Comparison of ENCODE assay signal across 12 cellular contexts in genomic region chr19:4609878-4610511, GRCh38. TPM values are rescaled to one million over a fixed set of nuclear protein-coding genes. Genes with fewer than 3 reads are reported as not detected.
DNase-seq lines count a peak whose midpoint lies in the region; ATAC-seq, FAIRE-seq and TF ChIP-seq lines count a peak whose summit lies in the region.
"Had no signal": no experiment of that assay in that cellular context is flagged by ENCODE, and none has a peak within 500 bp of the region (broad histone marks: within the 10 kb centered on the region; RNA-seq: fewer than 3 reads in every experiment).

No MANE protein-coding gene starts in this region.

- DNase-seq in NCI-H2107 treated with DMSO at 0.1 percent for 48 hours (lab: John Stamatoyannopoulos, UW; ENCODE audit: unreplicated experiment) (peak; percentile 34), NCI-H2107 (lab: John Stamatoyannopoulos, UW) (no peak), SJCRH30 (peak; percentile 67), left ventricle myocardium superior (peak; percentile 74), thyroid gland (peak; percentile 58 to 78), D721Med (ENCODE audit: insufficient read length, low spot score) (no peak), G401 (ENCODE audit: low spot score) (no peak)
- DNase-seq in activated T-cell treated with anti-CD3 and anti-CD28 coated beads, Interleukin-2, amount 50 U/mL, for 48 hours = no peak
- DNase-seq: ACHN, left colon had no signal

- peaks cover 11% of the 10 kb centered on the region; the same call in 1 of the 2 replicates for H3K4me1 ChIP-seq in SJCRH30
- peaks cover 3 to 21% of the 10 kb centered on the region in 2 donors for H3K4me1 ChIP-seq in thyroid gland

- peak; percentile 87 for ATAC-seq in left ventricle myocardium superior
- ATAC-seq: activated naive CD4-positive, alpha-beta T cell treated with anti-CD3 and anti-CD28 coated beads, Interleukin-2, amount 50 U/mL, for 72 hours; left colon had no signal

- H3K9me3 ChIP-seq in SJCRH30 (replicated peaks) = no peaks in the 10 kb centered on the region
- no peaks in the 10 kb centered on the region for H3K9me3 ChIP-seq in thyroid gland

- no peak for FAIRE-seq in D721Med (lab: Jason Lieb, UNC)

- peak in 1 of 2 donors; percentile 6 for TF ChIP-seq POLR2A in thyroid gland (IDR thresholded peaks at IDR 0.05)

- intact Hi-C loops in left ventricle myocardium superior (cut with micrococcal nuclease) = no loop called here
- intact Hi-C loops in thyroid gland (cut with DNase I) = no loop called here

- H3K36me3 ChIP-seq in SJCRH30 (no peaks in the 10 kb centered on the region), thyroid gland (no peaks in the 10 kb centered on the region)

- H3K27me3 ChIP-seq in SJCRH30 (peaks cover 4% of the 10 kb centered on the region; the same call in 1 of the 2 replicates), thyroid gland (no peaks in the 10 kb centered on the region)

- WGBS in thyroid gland, 2 donors = 7% methylated on average over 14 to 15 of the region's 15 CpGs

- H3K4me3 ChIP-seq in SJCRH30 (peak overlapping the region; percentile 2; the same call in 1 of the 2 replicates), thyroid gland (replicated peaks in 1 of 3) (no peak overlapping the region)

- H3K27ac ChIP-seq in SJCRH30 = no peak overlapping the region
- H3K27ac ChIP-seq in thyroid gland = peak overlapping the region; percentile 23 to 63 (median 46)

- in situ Hi-C loops in G401 (cut with HindIII; ENCODE audit: low sequenced_read_pairs) = no loop called here

- TF ChIP-seq CTCF in thyroid gland (IDR thresholded peaks at IDR 0.05) (no peak), D721Med (IDR thresholded peaks at IDR 0.05; ENCODE audit: insufficient read depth, missing control alignments) (no peak)

RNA-seq across cellular contexts. Expression of gene TNFAIP8L1, which starts 29.3 kb away (rescaled TPM):
- total RNA-seq in SJCRH30 (2014; rRNA removed; shearing (Covaris generic)) = 8.5 and 8.8 TPM in 2 replicates
- total RNA-seq in left ventricle myocardium superior = 4.8 TPM
- 1 to 10 TPM; 3.8 to 9.5 (median 7.8) TPM for total RNA-seq in thyroid gland
- 5.7 and 6.6 TPM in 2 replicates for total RNA-seq in G401 (2014; rRNA removed; shearing (Covaris generic))

RNA-seq across cellular contexts. Expression of gene SEMA6B, which starts 50.5 kb away (rescaled TPM):
- 108 and 116 TPM in 2 replicates for total RNA-seq in SJCRH30 (2014; rRNA removed; shearing (Covaris generic))
- total RNA-seq in left ventricle myocardium superior (15.7 TPM), thyroid gland (1 to 10 TPM; 1.2 to 9.1 (median 4.2) TPM)
- total RNA-seq in G401 (2014; rRNA removed; shearing (Covaris generic)) = 147 and 162 TPM in 2 replicates
- total RNA-seq: activated naive CD4-positive, alpha-beta T cell treated with anti-CD3 and anti-CD28 coated beads, Interleukin-2, amount 50 U/mL, for 72 hours; epithelial cell of proximal tubule had no signal

Comparison
In these comparisons a context has a peak if more than half of its experiments do, and no peak if none do; other contexts are left out.
1. DNase-seq: peak in NCI-H2107 treated with DMSO at 0.1 percent for 48 hours (single experiment), SJCRH30 (2 of 2), left ventricle myocardium superior (single experiment) and thyroid gland (2 of 2); none in NCI-H2107 (single experiment), D721Med (single experiment), activated T-cell treated with anti-CD3 and anti-CD28 coated beads, Interleukin-2, amount 50 U/mL, for 48 hours (0 of 2) and G401 (single experiment).